ENCODE assay signal across 8 cellular contexts in the genomic region with DNA sequence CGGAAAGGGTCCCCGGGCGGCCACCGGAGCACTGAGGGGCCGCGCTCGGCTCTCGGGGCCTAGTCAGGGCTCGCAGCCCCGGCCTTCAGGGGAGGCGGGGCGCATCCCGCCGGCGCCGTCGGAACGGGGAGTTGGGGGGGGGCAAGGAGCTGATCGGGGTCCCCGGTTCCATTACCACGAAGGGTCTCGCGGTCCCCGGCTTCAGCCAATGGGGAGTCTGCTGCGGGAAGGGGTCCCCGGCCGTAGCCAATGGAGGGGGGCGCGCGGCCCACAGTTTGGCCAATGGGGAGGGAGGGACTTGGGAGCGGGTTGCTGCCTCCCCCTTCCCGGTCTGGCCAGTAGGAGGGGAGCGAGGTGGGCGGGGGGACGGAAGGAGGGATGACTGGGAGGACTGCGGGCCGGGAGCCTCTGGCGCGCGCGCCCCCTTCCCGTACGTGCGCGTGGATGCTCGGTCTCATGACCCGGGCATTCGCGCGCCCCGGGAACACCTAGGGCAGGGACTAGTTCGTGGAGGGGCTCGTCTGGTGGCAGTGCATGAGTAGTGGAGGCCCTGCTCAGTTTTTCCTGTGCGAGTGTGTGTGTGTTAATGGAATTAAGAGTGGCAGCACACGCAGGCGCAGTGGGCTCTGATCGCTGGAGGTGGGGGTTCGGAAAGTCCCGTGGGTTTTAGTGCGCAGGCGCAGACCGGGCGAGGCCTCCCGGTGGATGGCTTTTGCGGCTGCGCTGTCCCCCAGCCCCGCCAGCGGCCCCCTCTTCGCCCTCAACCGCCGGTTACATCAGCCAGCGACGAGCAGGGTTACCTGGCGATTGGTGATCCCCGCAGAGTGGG. TPM values are rescaled to one million over a fixed set of nuclear protein-coding genes. Genes with fewer than 3 reads are reported as not detected.
DNase-seq lines count a peak whose midpoint lies in the region; ATAC-seq and TF ChIP-seq lines count a peak whose summit lies in the region.

No MANE protein-coding gene starts in this region.

- H3K27ac Mint-ChIP-seq in CD4-positive, alpha-beta T cell: peak overlapping the region; percentile 99

- TF ChIP-seq CTCF in CD4-positive, alpha-beta T cell (IDR thresholded peaks at IDR 0.05): peak; percentile 13
- peak in 3 of 4 donors; percentile 21 to 38 (median 32) for TF ChIP-seq CTCF in right lobe of liver (IDR thresholded peaks at IDR 0.05)

- peak overlapping the region; percentile 97 to 99 (median 99) for H3K4me3 ChIP-seq in right lobe of liver

- no peaks in the 10 kb centered on the region for H3K9me3 ChIP-seq in CD4-positive, alpha-beta T cell (ENCODE audit: control insufficient read depth, low read length)
- H3K9me3 ChIP-seq in right lobe of liver: no peaks in the 10 kb centered on the region

- intact Hi-C loops in CD4-positive, alpha-beta T cell (cut with DNase I, micrococcal nuclease): loop anchor here (1.0 to 10.0 kb wide), 5 partner anchors 22 to 1171 kb away; a partner anchor contains a TSS
- intact Hi-C loops in right lobe of liver (cut with DNase I): no loop called here

- 0% methylated on average over 42 of the region's 75 CpGs for WGBS in right lobe of liver (ENCODE audit: insufficient coverage, low coverage, low lambda C conversion rate, missing lambda C conversion rate)

- no peaks in the 10 kb centered on the region for H3K9me3 Mint-ChIP-seq in CD4-positive, alpha-beta T cell

- no peaks in the 10 kb centered on the region for H3K27me3 Mint-ChIP-seq in CD4-positive, alpha-beta T cell

- H3K36me3 Mint-ChIP-seq in CD4-positive, alpha-beta T cell (ENCODE audit: low read depth): peaks cover 57% of the 10 kb centered on the region

- POLR2A ChIA-PET in CD4-positive, alpha-beta T cell (lab: Charles Lee): interaction anchor here (0.7 to 4.4 kb wide), 9 partner anchors 8 to 332 kb away, joined by 3 to 85 read pairs (median 9); a partner anchor contains a TSS

- peaks cover 4 to 40% (median 21%) of the 10 kb centered on the region in 4 donors for H3K36me3 ChIP-seq in right lobe of liver

- peak; percentile 60 for ATAC-seq in CD4-positive, alpha-beta T cell (ENCODE audit: poor library complexity)
- peak; percentile 59 for ATAC-seq in GM19438 (IDR thresholded peaks at IDR 0.05; ENCODE audit: low read depth, unreplicated experiment)
- peak; percentile 29 for ATAC-seq in HG03575 (IDR thresholded peaks at IDR 0.05; ENCODE audit: extremely low read depth, insufficient number of reproducible peaks, low FRiP score, unreplicated experiment)
- ATAC-seq in right lobe of liver: peak; percentile 87 to 95 (median 88)

- TF ChIP-seq POLR2A in right lobe of liver (IDR thresholded peaks at IDR 0.05): peak; percentile 81

- H3K27me3 ChIP-seq in CD4-positive, alpha-beta T cell (ENCODE audit: control insufficient read depth, insufficient read depth, low read length): no peaks in the 10 kb centered on the region
- H3K27me3 ChIP-seq in right lobe of liver: no peaks in the 10 kb centered on the region

- peak overlapping the region; percentile 95 for H3K27ac ChIP-seq in CD4-positive, alpha-beta T cell (ENCODE audit: low read depth, low read length)
- peak overlapping the region; percentile 88 to 99 (median 94) for H3K27ac ChIP-seq in right lobe of liver

- peak; percentile 88 to 96 (median 92) for DNase-seq in CD4-positive, alpha-beta T cell
- peak; percentile 93 for DNase-seq in NCI-H774 (lab: John Stamatoyannopoulos, UW)
- DNase-seq in activated CD4-positive, alpha-beta T cell treated with anti-CD3 and anti-CD28 coated beads, Interleukin-2, amount 50 U/mL, for 48 hours: peak; percentile 97
- DNase-seq in dermis blood vessel endothelial cell: peak; percentile 99
- DNase-seq in right lobe of liver: peak; percentile 98
- peak; percentile 97 for DNase-seq in stimulated activated CD4-positive, alpha-beta T cell treated with anti-CD3 and anti-CD28 coated beads, Interleukin-4, amount 100 ng/mL, for 1 hour

- peak overlapping the region; percentile 100 for H3K4me3 Mint-ChIP-seq in CD4-positive, alpha-beta T cell

- CTCF ChIA-PET in CD4-positive, alpha-beta T cell (lab: Charles Lee): interaction anchor here (0.6 kb wide), 1 partner anchor 39 kb away, joined by 3 read pairs; no protein-coding TSS in a partner anchor

- peaks cover 50% of the 10 kb centered on the region for H3K4me1 Mint-ChIP-seq in CD4-positive, alpha-beta T cell (ENCODE audit: low read depth)

- peaks cover 0 to 43% (median 12%) of the 10 kb centered on the region in 4 donors for H3K4me1 ChIP-seq in right lobe of liver

RNA-seq across cellular contexts. Expression of a gene that starts 1.1 kb away (rescaled TPM):
- total RNA-seq in CD4-positive, alpha-beta T cell: 100 to 1,000 TPM; 292 to 304 TPM
- total RNA-seq in dermis blood vessel endothelial cell: 33.5 and 74.3 TPM in 2 replicates
- total RNA-seq in right lobe of liver: 10 to 100 TPM; 40.5 to 78.1 (median 57.2) TPM

RNA-seq across cellular contexts. Expression of a gene that starts 22.2 kb away (rescaled TPM):
- total RNA-seq in CD4-positive, alpha-beta T cell: 100 to 1,000 TPM; 102 to 103 TPM
- 127 and 181 TPM in 2 replicates for total RNA-seq in dermis blood vessel endothelial cell
- 100 to 1,000 TPM; 103 to 169 (median 141) TPM for total RNA-seq in right lobe of liver

RNA-seq across cellular contexts. Expression of a gene that starts 39.7 kb away (rescaled TPM):
- 10 to 100 TPM; 50.6 to 58.9 TPM for total RNA-seq in CD4-positive, alpha-beta T cell
- total RNA-seq in dermis blood vessel endothelial cell (9.4 and 13.0 TPM in 2 replicates), right lobe of liver (10 to 100 TPM; 13.2 to 27.1 (median 20.6) TPM)

RNA-seq across cellular contexts. Expression of a gene that starts 54.4 kb away (rescaled TPM):
- under 1 TPM; 0.56 to 0.77 TPM for total RNA-seq in CD4-positive, alpha-beta T cell
- total RNA-seq in dermis blood vessel endothelial cell: not detected in 2 replicates
- total RNA-seq in right lobe of liver: 1 to 10 TPM in 2 of 6 experiments, under 1 TPM in 4; 0.42 to 3.6 (median 0.77) TPM

Comparison
In these comparisons a context has a peak if more than half of its experiments do, and no peak if none do; other contexts are left out.
1. Peak in every context shown above with its lines: DNase-seq, ATAC-seq, H3K4me3 ChIP-seq and H3K27ac ChIP-seq.
2. ATAC-seq: peak in every context shown above with its lines; median percentile 88 in right lobe of liver; 60 in CD4-positive, alpha-beta T cell; 59 in GM19438; 29 in HG03575.
3. intact Hi-C loops: an anchor here in CD4-positive, alpha-beta T cell (1.0 to 10.0 kb wide); none called in right lobe of liver.